Comparison of ENCODE assay signal across 9 cellular contexts in the genomic region with DNA sequence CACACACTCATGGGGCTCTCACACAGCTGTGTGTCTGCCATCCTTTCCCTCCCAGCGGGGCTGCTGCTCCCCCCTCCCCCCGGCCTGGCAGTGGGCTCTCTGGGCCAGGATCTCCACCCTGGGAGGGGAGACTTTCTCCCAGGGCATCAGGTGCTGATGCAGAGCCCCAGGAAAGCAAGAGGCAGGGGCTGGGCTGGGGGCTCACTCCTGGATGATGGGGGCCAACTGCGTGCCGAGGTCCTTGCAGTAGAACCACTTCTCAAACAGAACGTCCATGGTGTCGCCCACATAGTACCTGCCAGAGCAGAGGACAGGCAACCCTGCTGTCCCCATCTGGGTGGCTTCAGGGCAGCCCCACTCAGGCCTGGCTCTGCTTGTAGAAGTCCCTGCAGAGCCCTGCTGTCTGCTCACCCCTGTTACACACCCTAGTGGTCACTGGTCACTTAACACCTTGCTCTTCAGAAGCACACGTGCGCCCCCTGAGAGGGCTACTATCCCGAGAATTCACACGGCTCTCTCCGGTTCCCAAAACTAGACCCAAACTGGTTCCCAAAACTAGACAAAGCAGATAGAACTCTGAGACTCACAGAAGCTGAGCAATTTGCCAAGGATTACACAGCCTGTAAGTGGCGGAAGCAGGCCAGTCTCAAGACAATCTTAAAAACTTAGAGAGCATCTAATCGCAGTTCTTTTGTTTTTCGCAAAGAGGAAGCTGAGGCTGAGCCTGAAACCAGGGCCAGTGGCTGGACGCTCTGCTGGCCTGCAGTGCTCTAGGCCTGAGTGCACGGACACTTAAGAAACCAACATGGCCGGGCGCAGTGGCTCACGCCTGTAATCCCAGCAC. TPM values are rescaled to one million over a fixed set of nuclear protein-coding genes. Genes with fewer than 3 reads are reported as not detected.
DNase-seq lines count a peak whose midpoint lies in the region; ATAC-seq, FAIRE-seq and TF ChIP-seq lines count a peak whose summit lies in the region.
"Had no signal": no experiment of that assay in that cellular context is flagged by ENCODE, and none has a peak within 500 bp of the region (broad histone marks: within the 10 kb centered on the region; RNA-seq: fewer than 3 reads in every experiment).

No MANE protein-coding gene starts in this region.

- peaks cover 23% of the 10 kb centered on the region for H3K36me3 Mint-ChIP-seq in nephron (ENCODE audit: low read depth)

- TF ChIP-seq CTCF in PC-3 (conservative IDR thresholded peaks at IDR 0.05; ENCODE audit: low read depth, low read length) (peak; percentile 58), endothelial cell of umbilical vein (IDR thresholded peaks at IDR 0.05; ENCODE audit: extremely low read depth in 1 of 2, insufficient read depth in 1 of 2, low read depth in 1 of 2, low read length in 2 of 2) (peak; percentile 37 to 73), nephron (IDR thresholded peaks at IDR 0.05; ENCODE audit: unreplicated experiment in 3 of 3) (peak in 2 of 3 experiments; percentile 41 to 45)

- H2AFZ ChIP-seq in PC-3 (ENCODE audit: low read length) (no peak overlapping the region), endothelial cell of umbilical vein (ENCODE audit: low read depth, low read length) (no peak overlapping the region)

- no peaks in the 10 kb centered on the region for H3K27me3 ChIP-seq in PC-3 (ENCODE audit: low read length)
- H3K27me3 ChIP-seq in endothelial cell of umbilical vein (ENCODE audit: control insufficient read depth in 2 of 2, insufficient read depth in 2 of 2, low read length in 2 of 2) = no peaks in the 10 kb centered on the region

- no peak overlapping the region for H3K4me3 Mint-ChIP-seq in nephron
- H3K4me3 Mint-ChIP-seq: activated T-cell treated with anti-CD3 and anti-CD28 coated beads, Interleukin-2, amount 50 U/mL, for 4 hours had no signal

- no peaks in the 10 kb centered on the region for H3K27me3 Mint-ChIP-seq in nephron (ENCODE audit: low read depth)

- no peaks in the 10 kb centered on the region for H3K4me1 ChIP-seq in PC-3 (ENCODE audit: insufficient read depth, low read length)
- H3K4me1 ChIP-seq in endothelial cell of umbilical vein (ENCODE audit: control insufficient read depth, extremely low read depth, insufficient read depth, low read length) = no peaks in the 10 kb centered on the region

- no peak for TF ChIP-seq POLR2A in endothelial cell of umbilical vein (IDR thresholded peaks at IDR 0.05; ENCODE audit: low read depth, low read length)

- no peaks in the 10 kb centered on the region for H3K9me1 ChIP-seq in endothelial cell of umbilical vein (replicated peaks; ENCODE audit: control insufficient read depth, extremely low read depth, insufficient read depth, low read length)

- no peaks in the 10 kb centered on the region for H3K9me3 Mint-ChIP-seq in nephron
- H3K9me3 Mint-ChIP-seq: activated T-cell treated with anti-CD3 and anti-CD28 coated beads, Interleukin-2, amount 50 U/mL, for 4 hours had no signal

- H3K4me2 ChIP-seq in PC-3 (ENCODE audit: low read length) (no peak overlapping the region), endothelial cell of umbilical vein (ENCODE audit: insufficient read depth, low read length) (no peak overlapping the region)

- FAIRE-seq in endothelial cell of umbilical vein (lab: Jason Lieb, UNC) = peak; percentile 12

- no peaks in the 10 kb centered on the region for H3K36me3 ChIP-seq in PC-3 (ENCODE audit: low read depth, low read length)
- no peaks in the 10 kb centered on the region for H3K36me3 ChIP-seq in endothelial cell of umbilical vein (ENCODE audit: control insufficient read depth in 2 of 2, extremely low read depth in 1 of 2, insufficient read depth in 2 of 2, low read length in 2 of 2)

- H3K9ac ChIP-seq in PC-3 (ENCODE audit: low read length) (no peak overlapping the region), endothelial cell of umbilical vein (replicated peaks; ENCODE audit: extremely low read depth, insufficient read depth, low read length) (no peak overlapping the region)

- H3F3A ChIP-seq in PC-3 (ENCODE audit: low read length, unreplicated experiment) = no peaks in the 10 kb centered on the region

- BruUV-seq in PC-3 (replicated peaks; lab: Mats Ljungman, UMichigan) (no TSS peak), endothelial cell of umbilical vein (replicated peaks; lab: Mats Ljungman, UMichigan) (no TSS peak)

- intact Hi-C loops in PC-3 (cut with micrococcal nuclease) (no loop called here), endothelial cell of umbilical vein (cut with micrococcal nuclease) (loop anchor here (1.0 kb wide), 1 partner anchor 275 kb away; no protein-coding TSS in a partner anchor)

- H3K79me2 ChIP-seq in PC-3 (ENCODE audit: low read length) (no peaks in the 10 kb centered on the region), endothelial cell of umbilical vein (ENCODE audit: control insufficient read depth, insufficient read depth, low read length) (no peaks in the 10 kb centered on the region)

- H3K27ac Mint-ChIP-seq in nephron = no peak overlapping the region

- dilution Hi-C loops in endothelial cell of umbilical vein (cut with MboI; ENCODE audit: extremely low pct_ligation_motif_present, low sequenced_read_pairs) = no loop called here

- H3K4me3 ChIP-seq in PC-3 (ENCODE audit: low read length) (no peak overlapping the region), endothelial cell of umbilical vein (replicated peaks in 1 of 3; ENCODE audit: insufficient read depth in 1 of 3, low read depth in 1 of 3, low read length in 3 of 3) (no peak overlapping the region)

- H3K9me2 ChIP-seq in PC-3 (replicated peaks; ENCODE audit: low read length) = no peaks in the 10 kb centered on the region

- no peaks in the 10 kb centered on the region for H3K4me1 Mint-ChIP-seq in nephron

- ATAC-seq in HG03108 (IDR thresholded peaks at IDR 0.05; ENCODE audit: unreplicated experiment) = peak; percentile 48
- peak; percentile 69 for ATAC-seq in PC-3
- ATAC-seq in GM21576 (IDR thresholded peaks at IDR 0.05; ENCODE audit: unreplicated experiment) = no peak

- H4K20me1 ChIP-seq in PC-3 (ENCODE audit: low read length) (no peaks in the 10 kb centered on the region), endothelial cell of umbilical vein (replicated peaks; ENCODE audit: control insufficient read depth, extremely low read depth, insufficient read depth, low read length) (no peaks in the 10 kb centered on the region)

- POLR2A ChIA-PET in PC-3 (lab: Charles Lee; ENCODE audit: unreplicated experiment) = no interaction called here
- POLR2A ChIA-PET in endothelial cell of umbilical vein (lab: Charles Lee) = no interaction called here

- H3K9me3 ChIP-seq in PC-3 (ENCODE audit: low read length) (no peaks in the 10 kb centered on the region), endothelial cell of umbilical vein (replicated peaks; ENCODE audit: control insufficient read depth, insufficient read depth, low read length) (no peaks in the 10 kb centered on the region)

- DNase-seq in NCI-H1105 treated with DMSO at 0.1 percent for 48 hours (lab: John Stamatoyannopoulos, UW) = peak; percentile 2
- DNase-seq in NCI-H1105 (lab: John Stamatoyannopoulos, UW) = no peak
- peak; percentile 22 for DNase-seq in PC-3
- peak; percentile 58 for DNase-seq in endothelial cell of umbilical vein (ENCODE audit: low read depth, low spot score)
- no peak for DNase-seq in activated CD4-positive, alpha-beta T cell treated with anti-CD3 and anti-CD28 coated beads for 4 hours
- DNase-seq: activated T-cell treated with anti-CD3 and anti-CD28 coated beads, Interleukin-2, amount 50 U/mL, for 4 hours had no signal

- no peak overlapping the region for H3K27ac ChIP-seq in PC-3 (ENCODE audit: low read length)
- H3K27ac ChIP-seq in endothelial cell of umbilical vein (ENCODE audit: insufficient read depth, low read depth, low read length) = no peak overlapping the region

- CTCF ChIA-PET in PC-3 (lab: Charles Lee) (no interaction called here), endothelial cell of umbilical vein (lab: Charles Lee) (interaction anchor here (1.0 to 1.8 kb wide), 2 partner anchors 15 to 260 kb away, joined by 3 to 4 read pairs; no protein-coding TSS in a partner anchor)

TF ChIP-seq in endothelial cell of umbilical vein, 7 proteins besides CTCF, POLR2A, EP300 and RAD21:
- TF ChIP-seq MYC (IDR thresholded peaks at IDR 0.05; ENCODE audit: low read depth, low read length) (no peak), FOS (IDR thresholded peaks at IDR 0.05; ENCODE audit: borderline replicate concordance, insufficient read depth, low read length) (no peak), POLR2AphosphoS5 (IDR thresholded peaks at IDR 0.05; ENCODE audit: insufficient read depth, low read depth, low read length) (no peak), EZH2 (IDR thresholded peaks at IDR 0.05; ENCODE audit: borderline replicate concordance, low read depth, low read length, severe bottlenecking) (no peak)

RNA-seq across cellular contexts. Expression of a gene that starts 6.6 kb away (rescaled TPM):
- total RNA-seq in PC-3 (2014; rRNA removed) (not detected in 2 replicates), endothelial cell of umbilical vein (0.18 TPM in 1 of 2 replicates, not detected in the other)
- 0.18 and 0.19 TPM in 2 replicates for polyA plus RNA-seq in endothelial cell of umbilical vein
- 0.04 and 0.09 TPM in 2 replicates for polyA plus RNA-seq in endothelial cell of umbilical vein (2011; cell fraction: cytosol; rRNA removed)
- 0.37 and 0.38 TPM in 2 replicates for polyA plus RNA-seq in endothelial cell of umbilical vein (2011; cell fraction: nucleus; rRNA removed)
- polyA plus RNA-seq in endothelial cell of umbilical vein (2012) = 0.09 and 0.33 TPM in 2 replicates
- polyA minus RNA-seq in endothelial cell of umbilical vein = 0.53 TPM in 1 of 2 replicates, not detected in the other
- not detected for polyA minus RNA-seq in endothelial cell of umbilical vein (2011; cell fraction: cytosol; rRNA and poly(A)+ RNA removed)
- polyA minus RNA-seq in endothelial cell of umbilical vein (2011; cell fraction: nucleus; rRNA and poly(A)+ RNA removed) = 0.29 TPM in 1 of 2 replicates, not detected in the other

RNA-seq across cellular contexts. Expression of a gene that starts 21.9 kb away (rescaled TPM):
- total RNA-seq in PC-3 (2014; rRNA removed) (not detected in 2 replicates), endothelial cell of umbilical vein (0.60 and 0.82 TPM in 2 replicates)
- 1.1 and 1.8 TPM in 2 replicates for polyA plus RNA-seq in endothelial cell of umbilical vein
- 0.43 and 0.63 TPM in 2 replicates for polyA plus RNA-seq in endothelial cell of umbilical vein (2011; cell fraction: cytosol; rRNA removed)
- 0.83 and 1.1 TPM in 2 replicates for polyA plus RNA-seq in endothelial cell of umbilical vein (2011; cell fraction: nucleus; rRNA removed)
- polyA plus RNA-seq in endothelial cell of umbilical vein (2012) = 0.94 and 0.95 TPM in 2 replicates
- 0.51 and 0.55 TPM in 2 replicates for polyA minus RNA-seq in endothelial cell of umbilical vein
- polyA minus RNA-seq in endothelial cell of umbilical vein (2011; cell fraction: cytosol; rRNA and poly(A)+ RNA removed) = not detected
- 0.38 TPM in 1 of 2 replicates, not detected in the other for polyA minus RNA-seq in endothelial cell of umbilical vein (2011; cell fraction: nucleus; rRNA and poly(A)+ RNA removed)

Comparison
In these comparisons a context has a peak if more than half of its experiments do, and no peak if none do; other contexts are left out.
1. DNase-seq: peak in NCI-H1105 treated with DMSO at 0.1 percent for 48 hours (single experiment), PC-3 (single experiment) and endothelial cell of umbilical vein (single experiment); none in NCI-H1105 (single experiment) and activated CD4-positive, alpha-beta T cell treated with anti-CD3 and anti-CD28 coated beads for 4 hours (0 of 2).
2. Peak in every context shown above with its lines, with median percentiles within 50 percentile points of each other: CTCF ChIP-seq.